Comparison of ENCODE assay signal across 20 cellular contexts in the genomic region with DNA sequence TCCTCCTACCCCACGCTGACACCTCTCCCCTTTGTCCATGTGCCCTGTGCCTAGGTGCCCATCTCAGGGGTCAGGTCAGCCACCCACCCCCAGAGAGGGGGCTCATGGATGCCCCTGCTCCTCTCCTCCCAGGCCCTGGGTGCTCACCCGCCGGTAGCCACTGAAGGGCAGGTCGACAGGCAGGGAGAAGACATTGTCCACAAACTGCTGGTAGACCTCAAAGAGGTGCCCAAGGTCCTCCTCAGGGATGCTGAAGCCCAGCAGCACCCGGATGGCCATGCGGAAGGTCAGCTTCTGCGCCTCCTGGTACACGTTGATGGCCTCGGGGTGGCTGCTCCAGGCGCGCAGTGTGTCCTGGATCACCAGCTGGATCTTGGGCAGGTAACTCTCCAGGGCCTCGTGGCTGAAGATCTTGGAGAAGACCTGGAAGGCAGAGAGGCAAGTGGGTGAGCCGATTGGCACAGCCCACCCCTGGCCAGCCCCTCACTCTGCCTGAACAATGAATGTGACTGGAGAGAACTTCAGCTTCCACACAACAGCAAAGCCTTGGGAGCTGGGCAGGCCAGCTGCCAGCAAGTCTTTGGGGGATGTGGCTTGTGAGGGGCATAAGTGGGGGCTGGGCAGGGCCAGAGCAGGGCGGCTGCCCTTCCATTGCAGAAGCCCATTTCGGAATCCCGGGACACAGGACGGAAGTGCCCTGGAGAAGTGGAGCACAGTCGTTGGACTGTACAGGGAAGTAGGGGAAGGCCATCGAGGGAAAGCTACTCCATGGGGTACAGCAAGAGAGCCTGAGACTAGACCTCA. TPM values are rescaled to one million over a fixed set of nuclear protein-coding genes. Genes with fewer than 3 reads are reported as not detected.
DNase-seq lines count a peak whose midpoint lies in the region; ATAC-seq and TF ChIP-seq lines count a peak whose summit lies in the region.
"Had no signal": no experiment of that assay in that cellular context is flagged by ENCODE, and none has a peak within 500 bp of the region (broad histone marks: within the 10 kb centered on the region; RNA-seq: fewer than 3 reads in every experiment).

No MANE protein-coding gene starts in this region.

- H3K9me3 ChIP-seq in right lobe of liver (no peaks in the 10 kb centered on the region), sigmoid colon (no peaks in the 10 kb centered on the region), gastroesophageal sphincter (no peaks in the 10 kb centered on the region)
- H3K9me3 ChIP-seq: BE2C, Caco-2 had no signal

- TF ChIP-seq POLR2A in right lobe of liver (IDR thresholded peaks at IDR 0.05), result no peak
- no peak for TF ChIP-seq POLR2A in sigmoid colon (IDR thresholded peaks at IDR 0.05)
- no peak for TF ChIP-seq POLR2A in gastroesophageal sphincter (IDR thresholded peaks at IDR 0.05)

- TF ChIP-seq EP300 in sigmoid colon (IDR thresholded peaks at IDR 0.05), result no peak
- no peak for TF ChIP-seq EP300 in gastroesophageal sphincter (IDR thresholded peaks at IDR 0.05)

- peaks cover 11% of the 10 kb centered on the region for H3K4me1 Mint-ChIP-seq in type B pancreatic cell (ENCODE audit: unreplicated experiment)

- H3K4me3 ChIP-seq in right lobe of liver (no peak overlapping the region), sigmoid colon (no peak overlapping the region), gastroesophageal sphincter (no peak overlapping the region)
- H3K4me3 ChIP-seq: GM12878 had no signal

- no peak overlapping the region for H3K27ac Mint-ChIP-seq in type B pancreatic cell
- H3K27ac Mint-ChIP-seq: CD4-positive, alpha-beta T cell had no signal

- no peak for ATAC-seq in SK-N-SH treated with all-trans-retinoic acid at 6 μM for 48 hours
- no peak for ATAC-seq in right lobe of liver
- no peak for ATAC-seq in gastroesophageal sphincter
- ATAC-seq: GM12878, Panc1 had no signal

- DNase-seq in activated effector memory CD4-positive, alpha-beta T cell treated with anti-CD3 and anti-CD28 coated beads, Interleukin-2, amount 50 U/mL, for 16 hours, result peak; percentile 58
- DNase-seq in activated effector memory CD4-positive, alpha-beta T cell treated with Interleukin-2 at 50 U/mL for 16 hours, result no peak
- DNase-seq in right lobe of liver, result peak in 2 of 3 donors; percentile 13 to 49
- DNase-seq in sigmoid colon, result peak; percentile 53
- no peak for DNase-seq in type B pancreatic cell (ENCODE audit: extremely low spot score, unreplicated experiment)
- no peak for DNase-seq in dermis blood vessel endothelial cell
- DNase-seq: BE2C; CD4-positive, alpha-beta T cell; GDM1; GOT3; KBM-7; NCI-H1105; NCI-H1694; NCI-H2081 treated with DMSO at 0.1 percent for 48 hours; SHP77 had no signal

- no peaks in the 10 kb centered on the region for H3K9me3 Mint-ChIP-seq in type B pancreatic cell
- H3K9me3 Mint-ChIP-seq: CD4-positive, alpha-beta T cell had no signal

- intact Hi-C loops in right lobe of liver (cut with DNase I), result no loop called here
- intact Hi-C loops in sigmoid colon (cut with DNase I), result no loop called here

- H3K4me1 ChIP-seq in right lobe of liver (peaks cover 0 to 13% (median 4%) of the 10 kb centered on the region in 4 donors), sigmoid colon (no peaks in the 10 kb centered on the region), gastroesophageal sphincter (peaks cover 0 to 17% (median 5%) of the 10 kb centered on the region in 3 donors)
- H3K4me1 ChIP-seq: BE2C had no signal

- no peak for TF ChIP-seq CTCF in right lobe of liver (IDR thresholded peaks at IDR 0.05)
- no peak for TF ChIP-seq CTCF in sigmoid colon (IDR thresholded peaks at IDR 0.05)
- no peak for TF ChIP-seq CTCF in type B pancreatic cell (conservative IDR thresholded peaks at IDR 0.05)
- TF ChIP-seq CTCF in gastroesophageal sphincter (IDR thresholded peaks at IDR 0.05), result no peak

- WGBS in right lobe of liver (ENCODE audit: insufficient coverage, low coverage, low lambda C conversion rate, missing lambda C conversion rate), result 77% methylated on average over 3 of the region's 19 CpGs
- 88 to 89% methylated on average over 19 of the region's 19 CpGs for WGBS in sigmoid colon, 2 donors
- WGBS in gastroesophageal sphincter (ENCODE audit: low coverage in 1 of 2), 2 donors, result 80% methylated on average over 1 of the region's 19 CpGs; no CpG with 5 or more reads in 1 of the 2 donors

- H3K27ac ChIP-seq in right lobe of liver (no peak overlapping the region), sigmoid colon (no peak overlapping the region), gastroesophageal sphincter (no peak overlapping the region)

- peaks cover 6% of the 10 kb centered on the region for H3K27me3 Mint-ChIP-seq in type B pancreatic cell

- H3K27me3 ChIP-seq in right lobe of liver (no peaks in the 10 kb centered on the region), sigmoid colon (no peaks in the 10 kb centered on the region), gastroesophageal sphincter (peaks cover 40% of the 10 kb centered on the region)
- H3K27me3 ChIP-seq: BE2C had no signal

- no peaks in the 10 kb centered on the region for H3K36me3 Mint-ChIP-seq in type B pancreatic cell

- H3K36me3 ChIP-seq in right lobe of liver (no peaks in the 10 kb centered on the region), sigmoid colon (no peaks in the 10 kb centered on the region), gastroesophageal sphincter (no peaks in the 10 kb centered on the region)
- H3K36me3 ChIP-seq: BE2C had no signal

- no peak overlapping the region for H3K4me3 Mint-ChIP-seq in type B pancreatic cell
- H3K4me3 Mint-ChIP-seq: CD4-positive, alpha-beta T cell had no signal

TF ChIP-seq in SK-N-SH treated with all-trans-retinoic acid at 6 μM for 48 hours, 23 proteins besides CTCF, POLR2A, EP300 and RAD21 (continues in another document):
- TF ChIP-seq ZNF8 (CRISPR knock-in tag; IDR thresholded peaks at IDR 0.05) (no peak), BACH2 (CRISPR knock-in tag; IDR thresholded peaks at IDR 0.05; ENCODE audit: borderline replicate concordance) (no peak), CSDC2 (CRISPR knock-in tag; IDR thresholded peaks at IDR 0.05) (no peak), SNAI2 (CRISPR knock-in tag; IDR thresholded peaks at IDR 0.05) (no peak), OSR1 (CRISPR knock-in tag; IDR thresholded peaks at IDR 0.05) (no peak), ZC3H10 (CRISPR knock-in tag; IDR thresholded peaks at IDR 0.05) (no peak), GLIS3 (CRISPR knock-in tag; IDR thresholded peaks at IDR 0.05) (no peak), ARNTL (CRISPR knock-in tag; IDR thresholded peaks at IDR 0.05; ENCODE audit: borderline replicate concordance, low read depth) (no peak)
- TF ChIP-seq, protein P1, sequence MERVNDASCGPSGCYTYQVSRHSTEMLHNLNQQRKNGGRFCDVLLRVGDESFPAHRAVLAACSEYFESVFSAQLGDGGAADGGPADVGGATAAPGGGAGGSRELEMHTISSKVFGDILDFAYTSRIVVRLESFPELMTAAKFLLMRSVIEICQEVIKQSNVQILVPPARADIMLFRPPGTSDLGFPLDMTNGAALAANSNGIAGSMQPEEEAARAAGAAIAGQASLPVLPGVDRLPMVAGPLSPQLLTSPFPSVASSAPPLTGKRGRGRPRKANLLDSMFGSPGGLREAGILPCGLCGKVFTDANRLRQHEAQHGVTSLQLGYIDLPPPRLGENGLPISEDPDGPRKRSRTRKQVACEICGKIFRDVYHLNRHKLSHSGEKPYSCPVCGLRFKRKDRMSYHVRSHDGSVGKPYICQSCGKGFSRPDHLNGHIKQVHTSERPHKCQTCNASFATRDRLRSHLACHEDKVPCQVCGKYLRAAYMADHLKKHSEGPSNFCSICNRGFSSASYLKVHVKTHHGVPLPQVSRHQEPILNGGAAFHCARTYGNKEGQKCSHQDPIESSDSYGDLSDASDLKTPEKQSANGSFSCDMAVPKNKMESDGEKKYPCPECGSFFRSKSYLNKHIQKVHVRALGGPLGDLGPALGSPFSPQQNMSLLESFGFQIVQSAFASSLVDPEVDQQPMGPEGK (CRISPR knock-in tag; IDR thresholded peaks at IDR 0.05; ENCODE audit: borderline replicate concordance), result no peak
- TF ChIP-seq, protein P2, sequence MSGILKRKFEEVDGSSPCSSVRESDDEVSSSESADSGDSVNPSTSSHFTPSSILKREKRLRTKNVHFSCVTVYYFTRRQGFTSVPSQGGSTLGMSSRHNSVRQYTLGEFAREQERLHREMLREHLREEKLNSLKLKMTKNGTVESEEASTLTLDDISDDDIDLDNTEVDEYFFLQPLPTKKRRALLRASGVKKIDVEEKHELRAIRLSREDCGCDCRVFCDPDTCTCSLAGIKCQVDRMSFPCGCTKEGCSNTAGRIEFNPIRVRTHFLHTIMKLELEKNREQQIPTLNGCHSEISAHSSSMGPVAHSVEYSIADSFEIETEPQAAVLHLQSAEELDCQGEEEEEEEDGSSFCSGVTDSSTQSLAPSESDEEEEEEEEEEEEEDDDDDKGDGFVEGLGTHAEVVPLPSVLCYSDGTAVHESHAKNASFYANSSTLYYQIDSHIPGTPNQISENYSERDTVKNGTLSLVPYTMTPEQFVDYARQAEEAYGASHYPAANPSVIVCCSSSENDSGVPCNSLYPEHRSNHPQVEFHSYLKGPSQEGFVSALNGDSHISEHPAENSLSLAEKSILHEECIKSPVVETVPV (CRISPR knock-in tag; IDR thresholded peaks at IDR 0.05), result 0 out of 2 replicates have a peak, but pooled peaks have one; percentile 2
- TF ChIP-seq, protein P3, sequence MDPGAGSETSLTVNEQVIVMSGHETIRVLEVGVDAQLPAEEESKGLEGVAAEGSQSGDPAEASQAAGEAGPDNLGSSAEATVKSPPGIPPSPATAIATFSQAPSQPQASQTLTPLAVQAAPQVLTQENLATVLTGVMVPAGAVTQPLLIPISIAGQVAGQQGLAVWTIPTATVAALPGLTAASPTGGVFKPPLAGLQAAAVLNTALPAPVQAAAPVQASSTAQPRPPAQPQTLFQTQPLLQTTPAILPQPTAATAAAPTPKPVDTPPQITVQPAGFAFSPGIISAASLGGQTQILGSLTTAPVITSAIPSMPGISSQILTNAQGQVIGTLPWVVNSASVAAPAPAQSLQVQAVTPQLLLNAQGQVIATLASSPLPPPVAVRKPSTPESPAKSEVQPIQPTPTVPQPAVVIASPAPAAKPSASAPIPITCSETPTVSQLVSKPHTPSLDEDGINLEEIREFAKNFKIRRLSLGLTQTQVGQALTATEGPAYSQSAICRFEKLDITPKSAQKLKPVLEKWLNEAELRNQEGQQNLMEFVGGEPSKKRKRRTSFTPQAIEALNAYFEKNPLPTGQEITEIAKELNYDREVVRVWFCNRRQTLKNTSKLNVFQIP (CRISPR knock-in tag; IDR thresholded peaks at IDR 0.05; ENCODE audit: borderline replicate concordance, low read depth), result no peak

RNA-seq across cellular contexts. Expression of a gene that starts 12.5 kb away (rescaled TPM):
- 1 to 10 TPM in 4 of 6 experiments, under 1 TPM in 2; 0.81 to 4.0 (median 1.8) TPM for total RNA-seq in right lobe of liver
- total RNA-seq in sigmoid colon, result 1 to 10 TPM in 3 of 4 donors, under 1 TPM in 1; 0.68 to 5.0 (median 3.0) TPM
- polyA plus RNA-seq in sigmoid colon, result 1 to 10 TPM in 2 of 3 donors, under 1 TPM in 1; 0.46 to 2.8 (median 1.2) TPM
- 5.4 and 23.6 TPM in 2 replicates for total RNA-seq in type B pancreatic cell (ENCODE audit: low replicate concordance)
- total RNA-seq in gastroesophageal sphincter, result 1 to 10 TPM in 2 of 4 donors, under 1 TPM in 2; 0.47 to 4.0 (median 1.4) TPM
- total RNA-seq in dermis blood vessel endothelial cell, result under 0.01 and 0.60 TPM in 2 replicates
- total RNA-seq: GM12878 had no signal
- polyA plus RNA-seq: GM12878 had no signal

Comparison
In these comparisons a context has a peak if more than half of its experiments do, and no peak if none do; other contexts are left out.
1. DNase-seq: peak in activated effector memory CD4-positive, alpha-beta T cell treated with anti-CD3 and anti-CD28 coated beads, Interleukin-2, amount 50 U/mL, for 16 hours (single experiment), right lobe of liver (2 of 3) and sigmoid colon (single experiment); none in activated effector memory CD4-positive, alpha-beta T cell treated with Interleukin-2 at 50 U/mL for 16 hours (single experiment), type B pancreatic cell (single experiment) and dermis blood vessel endothelial cell (single experiment).